In the genomic region with DNA sequence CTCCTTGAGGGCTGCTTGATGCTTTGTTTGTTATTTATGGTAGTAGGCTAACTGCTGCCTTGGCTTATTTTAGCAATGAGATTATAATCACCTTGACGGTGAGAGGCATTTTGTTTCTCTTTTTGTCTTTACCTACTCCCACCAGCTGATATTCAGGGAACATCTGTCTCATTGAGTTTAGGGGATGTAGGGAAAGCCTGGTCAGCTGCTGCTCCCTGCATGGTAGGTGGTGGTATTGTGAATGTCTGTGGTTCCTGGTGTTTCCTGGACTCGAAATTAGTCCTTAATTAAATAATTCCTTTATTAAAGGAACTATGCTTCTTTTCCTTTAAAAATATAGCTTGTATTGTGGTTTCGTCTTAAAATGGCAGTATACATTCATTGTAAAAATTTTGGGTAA, we compare ENCODE assay signal across 1 cellular context.
TF ChIP-seq lines count a peak whose summit lies in the region.

No MANE protein-coding gene starts in this region.

TF ChIP-seq in WTC11, 78 proteins besides CTCF, POLR2A, EP300 and RAD21 (continued from another document):
- TF ChIP-seq IRF2 (CRISPR knock-in tag; IDR thresholded peaks at IDR 0.05; ENCODE audit: borderline replicate concordance, low read depth) = no peak
- no peak for TF ChIP-seq GABPB1 (CRISPR knock-in tag; IDR thresholded peaks at IDR 0.05)
